9 cellular contexts compared by ENCODE assay signal in genomic region chr10:110487411-110488123, GRCh38. TPM values are rescaled to one million over a fixed set of nuclear protein-coding genes. Genes with fewer than 3 reads are reported as not detected.
DNase-seq lines count a peak whose midpoint lies in the region; FAIRE-seq and TF ChIP-seq lines count a peak whose summit lies in the region.
"Had no signal": no experiment of that assay in that cellular context is flagged by ENCODE, and none has a peak within 500 bp of the region (broad histone marks: within the 10 kb centered on the region; RNA-seq: fewer than 3 reads in every experiment).

No MANE protein-coding gene starts in this region.

- H3K27me3 ChIP-seq in bronchial epithelial cell (ENCODE audit: control insufficient read depth, insufficient read depth, low read length) (no peaks in the 10 kb centered on the region), esophagus squamous epithelium (no peaks in the 10 kb centered on the region), uterus (no peaks in the 10 kb centered on the region)

- H3K36me3 ChIP-seq in bronchial epithelial cell (ENCODE audit: control insufficient read depth, insufficient read depth, low read length) (no peaks in the 10 kb centered on the region), esophagus squamous epithelium (no peaks in the 10 kb centered on the region), uterus (no peaks in the 10 kb centered on the region)

- CTCF ChIA-PET in Calu3 (lab: Charles Lee) = no interaction called here

- H3K4me1 Mint-ChIP-seq in Calu3 (ENCODE audit: low read depth, unreplicated experiment) = peaks cover 16% of the 10 kb centered on the region
- H3K4me1 Mint-ChIP-seq in mesothelial cell of epicardium = peaks cover 21% of the 10 kb centered on the region

- H3K9me3 Mint-ChIP-seq in Calu3 (ENCODE audit: low read depth, unreplicated experiment) = no peaks in the 10 kb centered on the region
- H3K9me3 Mint-ChIP-seq in mesothelial cell of epicardium = no peaks in the 10 kb centered on the region

- 60 to 68% methylated on average over 4 to 6 of the region's 6 CpGs for WGBS in esophagus squamous epithelium, 2 donors

- H3K27ac ChIP-seq in esophagus squamous epithelium (no peak overlapping the region), uterus (no peak overlapping the region)

- H3K36me3 Mint-ChIP-seq in Calu3 (ENCODE audit: insufficient read depth, unreplicated experiment) (peaks cover 12% of the 10 kb centered on the region), mesothelial cell of epicardium (no peaks in the 10 kb centered on the region)

- BruUV-seq in Calu3 (replicated peaks; lab: Mats Ljungman, UMichigan) = no TSS peak

- in situ Hi-C loops in GM13976 (cut with MboI; ENCODE audit: low sequenced_read_pairs, unreplicated experiment) = no loop called here

- H3K27ac Mint-ChIP-seq in Calu3 (ENCODE audit: unreplicated experiment) = peak overlapping the region; percentile 51
- peak overlapping the region; percentile 66 for H3K27ac Mint-ChIP-seq in mesothelial cell of epicardium

- peak; percentile 40 for FAIRE-seq in bronchial epithelial cell (lab: Jason Lieb, UNC)

- H3K4me3 ChIP-seq in bronchial epithelial cell (ENCODE audit: low read depth, low read length) (no peak overlapping the region), esophagus squamous epithelium (no peak overlapping the region), uterus (no peak overlapping the region)

- no peak overlapping the region for H3K4me3 Mint-ChIP-seq in Calu3 (ENCODE audit: low read depth, unreplicated experiment)
- no peak overlapping the region for H3K4me3 Mint-ChIP-seq in mesothelial cell of epicardium

- H3K9me3 ChIP-seq in esophagus squamous epithelium = no peaks in the 10 kb centered on the region
- H3K9me3 ChIP-seq in uterus = no peaks in the 10 kb centered on the region

- no peaks in the 10 kb centered on the region for H3K27me3 Mint-ChIP-seq in Calu3 (ENCODE audit: unreplicated experiment)
- H3K27me3 Mint-ChIP-seq in mesothelial cell of epicardium (ENCODE audit: low read depth) = no peaks in the 10 kb centered on the region

- no peak for TF ChIP-seq CTCF in Calu3 (IDR thresholded peaks at IDR 0.05; ENCODE audit: unreplicated experiment)
- no peak for TF ChIP-seq CTCF in bronchial epithelial cell (IDR thresholded peaks at IDR 0.05; ENCODE audit: insufficient read depth, low read length, severe bottlenecking)
- TF ChIP-seq CTCF in mesothelial cell of epicardium (IDR thresholded peaks at IDR 0.05; ENCODE audit: unreplicated experiment) = no peak
- TF ChIP-seq CTCF in esophagus squamous epithelium (IDR thresholded peaks at IDR 0.05) = no peak
- no peak for TF ChIP-seq CTCF in GM13976 (IDR thresholded peaks at IDR 0.05; ENCODE audit: borderline replicate concordance, control extremely low read depth, extremely low read depth, insufficient read depth, missing control alignments)
- no peak for TF ChIP-seq CTCF in uterus (IDR thresholded peaks at IDR 0.05)

- intact Hi-C loops in Calu3 (cut with micrococcal nuclease; ENCODE audit: unreplicated experiment) (no loop called here), esophagus squamous epithelium (cut with DNase I) (no loop called here), uterus (cut with DNase I; ENCODE audit: low total_unique reads) (no loop called here)

- no peak for DNase-seq in Calu3
- peak; percentile 85 for DNase-seq in HT-29 (ENCODE audit: low spot score)
- peak; percentile 44 for DNase-seq in bronchial epithelial cell (ENCODE audit: low read depth)
- DNase-seq in mesothelial cell of epicardium (ENCODE audit: low spot score in 2 of 2, unreplicated experiment in 2 of 2) = no peak
- DNase-seq in esophagus squamous epithelium (lab: John Stamatoyannopoulos, UW) = no peak
- no peak for DNase-seq in GM13976 (ENCODE audit: low spot score)
- no peak for DNase-seq in uterus
- no peak for DNase-seq in OCI-M2 (lab: John Stamatoyannopoulos, UW; ENCODE audit: unreplicated experiment)
- DNase-seq: right cardiac atrium had no signal

- H3K4me1 ChIP-seq in esophagus squamous epithelium (peaks cover 0 to 14% (median 0%) of the 10 kb centered on the region in 3 donors), uterus (no peaks in the 10 kb centered on the region)

- TF ChIP-seq POLR2A in esophagus squamous epithelium (IDR thresholded peaks at IDR 0.05) (no peak), uterus (IDR thresholded peaks at IDR 0.05) (no peak)

RNA-seq across cellular contexts. Expression of gene DUSP5, which starts 10.1 kb away (rescaled TPM):
- total RNA-seq in Calu3 (2022) = 34.0 and 55.8 TPM in 2 replicates
- 27.8 and 31.4 TPM in 2 replicates for total RNA-seq in HT-29 (2014; rRNA removed; shearing (Covaris generic))
- 40.1 and 115 TPM in 2 replicates for total RNA-seq in bronchial epithelial cell
- total RNA-seq in mesothelial cell of epicardium = 14.8 to 16.0 TPM (median 16.0 TPM) in 3 replicates
- total RNA-seq in esophagus squamous epithelium = 10 to 100 TPM; 15.0 to 60.6 (median 47.9) TPM
- total RNA-seq in uterus = 100 to 1,000 TPM in 1 of 4 donors, 10 to 100 TPM in 3; 10.4 to 112 (median 17.5) TPM

Comparison
In these comparisons a context has a peak if more than half of its experiments do, and no peak if none do; other contexts are left out.
1. DNase-seq: peak in HT-29 (single experiment) and bronchial epithelial cell (single experiment); none in Calu3 (single experiment), mesothelial cell of epicardium (0 of 2), esophagus squamous epithelium (single experiment), GM13976 (single experiment), uterus (0 of 2) and OCI-M2 (single experiment).